In genomic region chr1:9165396-9165795, GRCh38 we compare ENCODE assay signal across 1 cellular context.
TF ChIP-seq lines count a peak whose summit lies in the region.

No MANE protein-coding gene starts in this region.

TF ChIP-seq in A549, 52 proteins besides CTCF, POLR2A, EP300 and RAD21:
- TF ChIP-seq NR3C1 (IDR thresholded peaks at IDR 0.05), result no peak
- no peak for TF ChIP-seq ATOH8 (CRISPR knock-in tag; IDR thresholded peaks at IDR 0.05; ENCODE audit: low read depth)
- TF ChIP-seq MAZ (IDR thresholded peaks at IDR 0.05; ENCODE audit: borderline replicate concordance, low read depth, low read length), result no peak
- no peak for TF ChIP-seq RFX5 (IDR thresholded peaks at IDR 0.05)
- no peak for TF ChIP-seq EHMT2 (IDR thresholded peaks at IDR 0.05; ENCODE audit: low read depth)
- TF ChIP-seq FOSL2 (IDR thresholded peaks at IDR 0.05), result no peak
- TF ChIP-seq FOSL2 (CRISPR knock-in tag; IDR thresholded peaks at IDR 0.05), result no peak
- no peak for TF ChIP-seq SMC3 (IDR thresholded peaks at IDR 0.05)
- TF ChIP-seq JUNB (IDR thresholded peaks at IDR 0.05), result no peak
- no peak for TF ChIP-seq HMGXB4 (CRISPR knock-in tag; IDR thresholded peaks at IDR 0.05; ENCODE audit: borderline replicate concordance)
- no peak for TF ChIP-seq MAFK (IDR thresholded peaks at IDR 0.05; ENCODE audit: partially characterized antibody)
- TF ChIP-seq CBX2 (IDR thresholded peaks at IDR 0.05; ENCODE audit: borderline replicate concordance, low read depth), result no peak
- no peak for TF ChIP-seq ESRRA (IDR thresholded peaks at IDR 0.05; ENCODE audit: borderline replicate concordance, low read length)
